In genomic region chr7:151839511-151839921, GRCh38 we compare ENCODE assay signal across 10 cellular contexts. TPM values are rescaled to one million over a fixed set of nuclear protein-coding genes. Genes with fewer than 3 reads are reported as not detected.
DNase-seq lines count a peak whose midpoint lies in the region; ATAC-seq and TF ChIP-seq lines count a peak whose summit lies in the region.
"Had no signal": no experiment of that assay in that cellular context is flagged by ENCODE, and none has a peak within 500 bp of the region (broad histone marks: within the 10 kb centered on the region; RNA-seq: fewer than 3 reads in every experiment).

No MANE protein-coding gene starts in this region.

- no peaks in the 10 kb centered on the region for H3K27me3 ChIP-seq in CD8-positive, alpha-beta T cell (ENCODE audit: insufficient read depth, low read length)
- H3K27me3 ChIP-seq in lower lobe of right lung (ENCODE audit: low read depth) (no peaks in the 10 kb centered on the region), SJCRH30 (no peaks in the 10 kb centered on the region)
- H3K27me3 ChIP-seq: pancreas had no signal

- peaks cover 9% of the 10 kb centered on the region for H3K36me3 Mint-ChIP-seq in CD8-positive, alpha-beta T cell

- peak overlapping the region; percentile 39 for H3K27ac Mint-ChIP-seq in CD8-positive, alpha-beta T cell

- H3K9me3 ChIP-seq in CD8-positive, alpha-beta T cell (ENCODE audit: low read length): no peaks in the 10 kb centered on the region
- no peaks in the 10 kb centered on the region for H3K9me3 ChIP-seq in lower lobe of right lung
- H3K9me3 ChIP-seq in SJCRH30 (replicated peaks): no peaks in the 10 kb centered on the region
- H3K9me3 ChIP-seq: pancreas had no signal

- ATAC-seq in CD8-positive, alpha-beta T cell: no peak
- ATAC-seq in HG03175 (IDR thresholded peaks at IDR 0.05; ENCODE audit: unreplicated experiment) (peak; percentile 3), lower lobe of right lung (no peak)

- intact Hi-C loops in CD8-positive, alpha-beta T cell (cut with DNase I, micrococcal nuclease): loop anchor here in 1 of 2 experiments (2.0 kb wide), 1 partner anchor 37 kb away; the partner anchor contains the start of gene PRKAG2
- intact Hi-C loops in lower lobe of right lung (cut with DNase I): no loop called here

- peaks cover 31% of the 10 kb centered on the region for H3K4me1 Mint-ChIP-seq in CD8-positive, alpha-beta T cell (ENCODE audit: low read depth)

- peaks cover 25% of the 10 kb centered on the region for H3K4me1 ChIP-seq in CD8-positive, alpha-beta T cell (ENCODE audit: insufficient read depth, low read length)
- H3K4me1 ChIP-seq in lower lobe of right lung (peaks cover 40% of the 10 kb centered on the region), SJCRH30 (peaks cover 13% of the 10 kb centered on the region; the same call in 1 of the 2 replicates)
- H3K4me1 ChIP-seq: pancreas had no signal

- TF ChIP-seq CTCF in CD8-positive, alpha-beta T cell (IDR thresholded peaks at IDR 0.05): no peak
- no peak for TF ChIP-seq CTCF in lower lobe of right lung (IDR thresholded peaks at IDR 0.05)

- H3K27me3 Mint-ChIP-seq in CD8-positive, alpha-beta T cell (ENCODE audit: low read depth): no peaks in the 10 kb centered on the region

- peak overlapping the region; percentile 27 for H3K4me3 ChIP-seq in CD8-positive, alpha-beta T cell (ENCODE audit: low read depth, low read length)
- no peak overlapping the region for H3K4me3 ChIP-seq in lower lobe of right lung
- H3K4me3 ChIP-seq in SJCRH30: no peak overlapping the region
- H3K4me3 ChIP-seq: pancreas had no signal

- CTCF ChIA-PET in CD8-positive, alpha-beta T cell (lab: Charles Lee): interaction anchor here (1.5 kb wide), 1 partner anchor 12 kb away, joined by 4 read pairs; no protein-coding TSS in a partner anchor

- no peaks in the 10 kb centered on the region for H3K36me3 ChIP-seq in CD8-positive, alpha-beta T cell (ENCODE audit: insufficient read depth, low read length)
- H3K36me3 ChIP-seq in lower lobe of right lung (no peaks in the 10 kb centered on the region), SJCRH30 (no peaks in the 10 kb centered on the region)
- H3K36me3 ChIP-seq: pancreas had no signal

- H3K27ac ChIP-seq in CD8-positive, alpha-beta T cell (ENCODE audit: low read depth, low read length): no peak overlapping the region
- H3K27ac ChIP-seq in lower lobe of right lung (no peak overlapping the region), SJCRH30 (no peak overlapping the region)
- H3K27ac ChIP-seq: pancreas had no signal

- H3K9me3 Mint-ChIP-seq in CD8-positive, alpha-beta T cell: no peaks in the 10 kb centered on the region

- POLR2A ChIA-PET in CD8-positive, alpha-beta T cell (lab: Charles Lee): interaction anchor here (1.5 kb wide), 1 partner anchor 37 kb away, joined by 8 read pairs; the partner anchor contains the start of gene PRKAG2

- DNase-seq in CD8-positive, alpha-beta T cell: no peak
- DNase-seq in activated T-cell treated with anti-CD3 and anti-CD28 coated beads, Interleukin-2, amount 50 U/mL, for 48 hours: peak; percentile 26 to 31
- peak; percentile 43 for DNase-seq in lower lobe of right lung
- DNase-seq in T1000 (lab: John Stamatoyannopoulos, UW): no peak
- DNase-seq in GM19240 (ENCODE audit: insufficient read length, low spot score): no peak
- DNase-seq in SJCRH30: no peak
- DNase-seq in cerebellum (ENCODE audit: low spot score): no peak
- DNase-seq: NCI-H345 had no signal

- H3K4me3 Mint-ChIP-seq in CD8-positive, alpha-beta T cell: peak overlapping the region; percentile 69

RNA-seq across cellular contexts. Expression of gene PRKAG2, which starts 37.4 kb away (rescaled TPM):
- total RNA-seq in CD8-positive, alpha-beta T cell: 10 to 100 TPM; 41.3 to 41.8 TPM
- total RNA-seq in lower lobe of right lung: 35.4 TPM
- total RNA-seq in SJCRH30 (2014; rRNA removed; shearing (Covaris generic)): 9.5 and 10.9 TPM in 2 replicates
- 29.1 TPM for total RNA-seq in cerebellum

Comparison
In these comparisons a context has a peak if more than half of its experiments do, and no peak if none do; other contexts are left out.
1. DNase-seq: peak in activated T-cell treated with anti-CD3 and anti-CD28 coated beads, Interleukin-2, amount 50 U/mL, for 48 hours (2 of 2) and lower lobe of right lung (single experiment); none in CD8-positive, alpha-beta T cell (0 of 7), T1000 (single experiment), GM19240 (single experiment), SJCRH30 (0 of 2) and cerebellum (single experiment).